Comparison of ENCODE assay signal across 8 cellular contexts in genomic region chr11:129204439-129204838, GRCh38.
"Had no signal": no experiment of that assay in that cellular context is flagged by ENCODE, and none has a peak within 500 bp of the region (broad histone marks: within the 10 kb centered on the region; RNA-seq: fewer than 3 reads in every experiment).

No MANE protein-coding gene starts in this region.

- H3K4me3 Mint-ChIP-seq: GM23338, H9, HFFc6 had no signal

- H3K9me3 Mint-ChIP-seq: HFFc6 had no signal

- DNase-seq: GM23248, GOT3, H7, H9, HCEC 1CT, HFFc6 had no signal

- H3K27ac Mint-ChIP-seq: GM23338, HFFc6 had no signal

- ATAC-seq: GM23338, HCT116 had no signal
